8 cellular contexts compared by ENCODE assay signal in the genomic region with DNA sequence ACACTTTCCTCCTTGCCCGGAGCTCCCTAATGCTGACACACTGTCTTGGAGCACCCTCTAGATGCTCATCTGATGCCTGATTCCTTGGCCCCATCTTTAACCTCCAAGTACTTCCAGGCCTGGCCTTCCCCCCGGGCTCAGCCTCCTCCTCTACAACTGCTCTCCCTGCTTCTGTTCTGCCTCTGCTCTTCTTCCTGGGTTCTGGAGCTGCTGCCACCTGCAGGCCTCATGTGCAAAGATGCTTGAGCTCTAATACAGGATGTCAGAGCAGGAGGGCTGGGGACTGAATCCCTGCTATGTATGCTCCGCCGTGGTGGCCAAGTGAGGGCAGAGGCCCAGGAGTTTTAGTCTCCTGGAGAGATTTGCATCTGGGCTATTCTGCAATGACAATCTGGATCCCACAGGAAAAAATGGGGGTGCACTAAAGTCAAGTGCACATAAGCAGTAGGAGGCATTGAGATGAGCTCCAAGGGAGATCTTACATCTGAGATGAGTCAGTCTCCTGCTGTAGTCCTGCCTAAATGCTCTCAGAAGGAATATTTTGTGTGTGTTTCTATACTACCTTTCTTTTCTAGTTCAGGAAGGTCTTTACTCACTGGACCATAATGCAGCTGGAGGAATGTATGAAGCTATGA.
DNase-seq lines count a peak whose midpoint lies in the region; ATAC-seq, FAIRE-seq and TF ChIP-seq lines count a peak whose summit lies in the region.

No MANE protein-coding gene starts in this region.

- 32 to 36% methylated on average over 4 of the region's 4 CpGs for WGBS in pancreas, 2 donors

- H3K36me3 Mint-ChIP-seq in activated T-cell treated with anti-CD3 and anti-CD28 coated beads, Interleukin-2, amount 50 U/mL, for 72 hours (ENCODE audit: insufficient read depth in 2 of 2): no peaks in the 10 kb centered on the region

- H3K4me1 Mint-ChIP-seq in activated T-cell treated with anti-CD3 and anti-CD28 coated beads, Interleukin-2, amount 50 U/mL, for 72 hours (ENCODE audit: low read depth): peaks cover 6% of the 10 kb centered on the region

- TF ChIP-seq CTCF in foreskin keratinocyte (conservative IDR thresholded peaks at IDR 0.05) (peak; percentile 71), pancreas (IDR thresholded peaks at IDR 0.05) (peak; percentile 11 to 34 (median 24))

- H3K4me3 ChIP-seq in H7 (ENCODE audit: insufficient read depth, low read depth, low read length) (no peak overlapping the region), pancreas (no peak overlapping the region)

- no peaks in the 10 kb centered on the region for H3K36me3 ChIP-seq in H7 (replicated peaks; ENCODE audit: control insufficient read depth, insufficient read depth, low read length)
- H3K36me3 ChIP-seq in pancreas: no peaks in the 10 kb centered on the region

- H3K4me1 ChIP-seq in foreskin keratinocyte: no peaks in the 10 kb centered on the region
- no peaks in the 10 kb centered on the region for H3K4me1 ChIP-seq in pancreas

- H3K27ac ChIP-seq in foreskin keratinocyte (no peak overlapping the region), pancreas (no peak overlapping the region)

- FAIRE-seq in pancreas (lab: Jason Lieb, UNC): no peak

- ATAC-seq in activated T-cell treated with anti-CD3 and anti-CD28 coated beads, Interleukin-2, amount 50 U/mL, for 72 hours (replicated peaks in 1 of 2): peak; percentile 72 to 81
- peak; percentile 70 for ATAC-seq in foreskin keratinocyte
- peak; percentile 48 to 82 (median 78) for ATAC-seq in pancreas
- no peak for ATAC-seq in HG03159 (IDR thresholded peaks at IDR 0.05; ENCODE audit: unreplicated experiment)
- no peak for ATAC-seq in GM18517 (IDR thresholded peaks at IDR 0.05; ENCODE audit: unreplicated experiment)

- H3K27ac Mint-ChIP-seq in activated T-cell treated with anti-CD3 and anti-CD28 coated beads, Interleukin-2, amount 50 U/mL, for 72 hours: no peak overlapping the region

- no peaks in the 10 kb centered on the region for H3K9me3 ChIP-seq in pancreas

- H3K9me3 Mint-ChIP-seq in activated T-cell treated with anti-CD3 and anti-CD28 coated beads, Interleukin-2, amount 50 U/mL, for 72 hours: no peaks in the 10 kb centered on the region

- DNase-seq in D341Med (ENCODE audit: low spot score) (peak; percentile 80), H7 (peak; percentile 80), NCI-H82 treated with DMSO at 0.1 percent for 48 hours (lab: John Stamatoyannopoulos, UW; ENCODE audit: unreplicated experiment) (peak; percentile 72), foreskin keratinocyte (peak in 1 of 2 donors; percentile 43), pancreas (peak in 3 of 6 donors; percentile 25 to 51 (median 38))
- DNase-seq in activated T-cell treated with anti-CD3 and anti-CD28 coated beads, Interleukin-2, amount 50 U/mL, for 72 hours: peak; percentile 36 to 46

- no peaks in the 10 kb centered on the region for H3K27me3 ChIP-seq in H7 (ENCODE audit: control insufficient read depth, insufficient read depth, low read length)
- H3K27me3 ChIP-seq in foreskin keratinocyte: peaks cover 95% of the 10 kb centered on the region
- no peaks in the 10 kb centered on the region for H3K27me3 ChIP-seq in pancreas

- peaks cover 70% of the 10 kb centered on the region for H3K27me3 Mint-ChIP-seq in activated T-cell treated with anti-CD3 and anti-CD28 coated beads, Interleukin-2, amount 50 U/mL, for 72 hours (ENCODE audit: low read depth)

- H3K4me3 Mint-ChIP-seq in activated T-cell treated with anti-CD3 and anti-CD28 coated beads, Interleukin-2, amount 50 U/mL, for 72 hours: no peak overlapping the region

- intact Hi-C loops in pancreas (cut with DNase I): loop anchor here in 1 of 3 donors (10.0 kb wide), 1 partner anchor 892 kb away; no protein-coding TSS in a partner anchor

Comparison
In these comparisons a context has a peak if more than half of its experiments do, and no peak if none do; other contexts are left out.
1. ATAC-seq: peak in activated T-cell treated with anti-CD3 and anti-CD28 coated beads, Interleukin-2, amount 50 U/mL, for 72 hours (2 of 2), foreskin keratinocyte (single experiment) and pancreas (4 of 4); none in HG03159 (single experiment) and GM18517 (single experiment).